19 cellular contexts compared by ENCODE assay signal in the genomic region with DNA sequence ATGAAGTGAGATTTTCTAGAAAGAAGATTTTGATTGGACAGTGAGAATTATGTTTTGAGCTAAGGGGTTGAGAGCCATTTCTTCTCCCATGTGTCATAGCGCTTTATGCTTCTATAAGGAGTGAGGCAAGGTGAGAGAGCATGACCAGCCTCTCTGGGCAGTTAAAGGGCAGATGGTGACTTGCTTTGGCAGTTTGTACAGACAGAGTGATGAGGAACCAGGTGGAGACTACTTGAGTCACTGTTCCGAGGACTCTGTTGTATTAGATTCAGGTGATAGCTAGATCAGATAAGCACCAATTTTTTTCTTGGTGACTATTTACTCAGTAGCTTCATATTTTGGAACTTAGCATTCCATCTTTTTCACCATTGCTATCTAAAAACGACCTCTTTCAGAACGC. TPM values are rescaled to one million over a fixed set of nuclear protein-coding genes. Genes with fewer than 3 reads are reported as not detected.
DNase-seq lines count a peak whose midpoint lies in the region; ATAC-seq and TF ChIP-seq lines count a peak whose summit lies in the region.
"Had no signal": no experiment of that assay in that cellular context is flagged by ENCODE, and none has a peak within 500 bp of the region (broad histone marks: within the 10 kb centered on the region; RNA-seq: fewer than 3 reads in every experiment).

No MANE protein-coding gene starts in this region.

- no peak for DNase-seq in IMR-90
- no peak for DNase-seq in coronary artery (ENCODE audit: low spot score)
- no peak for DNase-seq in activated CD8-positive, alpha-beta memory T cell treated with anti-CD3 and anti-CD28 coated beads, Interleukin-2, amount 10 ng/mL, durations not matched to agents 7 days and 5 days
- no peak for DNase-seq in GM13976 (ENCODE audit: low spot score)
- DNase-seq in KBM-7 = no peak
- DNase-seq: ACHN; activated naive CD4-positive, alpha-beta T cell treated with anti-CD3 and anti-CD28 coated beads for 36 hours; hypothalamus; left ventricle myocardium inferior; NCI-H1417 treated with DMSO at 0.1 percent for 48 hours; NCI-H446; right cardiac atrium had no signal

- H3K27ac ChIP-seq in 22Rv1 (peak overlapping the region; percentile 51), IMR-90 (ENCODE audit: insufficient read depth, low read length) (peak overlapping the region; percentile 63; the same call in 1 of the 2 replicates), coronary artery (peak overlapping the region; percentile 41 to 52), mesodermal cell (ENCODE audit: low read depth, low read length, severe bottlenecking) (no peak overlapping the region)
- H3K27ac ChIP-seq: left ventricle myocardium inferior had no signal

- peak overlapping the region; percentile 85 for H2BK5ac ChIP-seq in IMR-90 (ENCODE audit: low read depth, low read length, poor library complexity, severe bottlenecking)

- H3K4me1 ChIP-seq in IMR-90 (ENCODE audit: control insufficient read depth, insufficient read depth, low read length) = peaks cover 32% of the 10 kb centered on the region
- peaks cover 53% of the 10 kb centered on the region for H3K4me1 ChIP-seq in mesodermal cell (ENCODE audit: control insufficient read depth, insufficient read depth, low read length, poor library complexity, severe bottlenecking)

- TF ChIP-seq RAD21 in IMR-90 (IDR thresholded peaks at IDR 0.05; ENCODE audit: low read length) = no peak

- H3K36me3 ChIP-seq in IMR-90 (ENCODE audit: control insufficient read depth, insufficient read depth, low read length) (peaks cover 4% of the 10 kb centered on the region; the same call in 1 of the 2 replicates), mesodermal cell (ENCODE audit: control insufficient read depth, insufficient read depth, low read length) (peaks cover 25% of the 10 kb centered on the region)
- H3K36me3 ChIP-seq: HAP-1, left ventricle myocardium inferior had no signal

- TF ChIP-seq POLR2A in IMR-90 (IDR thresholded peaks at IDR 0.05; ENCODE audit: low read depth, low read length) = no peak

- H2AFZ ChIP-seq in IMR-90 (replicated peaks; ENCODE audit: low read length, poor library complexity) = no peak overlapping the region

- no peak overlapping the region; the same call in 1 of the 2 replicates for H2BK120ac ChIP-seq in IMR-90 (ENCODE audit: low read depth, low read length)

- in situ Hi-C loops in IMR-90 (cut with MboI; ENCODE audit: low sequenced_read_pairs) = no loop called here
- in situ Hi-C loops in GM13976 (cut with MboI; ENCODE audit: low sequenced_read_pairs, unreplicated experiment) = no loop called here
- in situ Hi-C loops in KBM-7 (cut with MboI; ENCODE audit: low pct_unique_long_range_greater_than_20kb, low sequenced_read_pairs) = loop anchor here (25.0 kb wide), 2 partner anchors 302 to 427 kb away; no protein-coding TSS in a partner anchor

- H3K18ac ChIP-seq in IMR-90 (ENCODE audit: low read depth, low read length) = peak overlapping the region; percentile 51; the same call in 1 of the 2 replicates

- H2AK5ac ChIP-seq in IMR-90 (ENCODE audit: low read depth, low read length) = peak overlapping the region; percentile 12

- H3K14ac ChIP-seq in IMR-90 (replicated peaks; ENCODE audit: low read depth, low read length) = peak overlapping the region; percentile 10; the same call in 1 of the 2 replicates

- H3K4me3 Mint-ChIP-seq in activated CD8-positive, alpha-beta memory T cell treated with anti-CD3 and anti-CD28 coated beads, Interleukin-2, amount 10 ng/mL, durations not matched to agents 7 days and 5 days = no peak overlapping the region
- H3K4me3 Mint-ChIP-seq: activated naive CD4-positive, alpha-beta T cell treated with anti-CD3 and anti-CD28 coated beads for 36 hours; central memory CD8-positive, alpha-beta T cell had no signal

- H3K23ac ChIP-seq in IMR-90 (ENCODE audit: low read depth, low read length) = peak overlapping the region; percentile 11

- H2AK9ac ChIP-seq in IMR-90 (replicated peaks; ENCODE audit: low read depth, low read length, poor library complexity) = no peak overlapping the region

- peak overlapping the region; percentile 83 for H3K4me2 ChIP-seq in IMR-90 (ENCODE audit: low read depth, low read length)

- peaks cover 21% of the 10 kb centered on the region for H3K4me1 Mint-ChIP-seq in activated CD8-positive, alpha-beta memory T cell treated with anti-CD3 and anti-CD28 coated beads, Interleukin-2, amount 10 ng/mL, durations not matched to agents 7 days and 5 days

- H3K9me3 ChIP-seq in IMR-90 (ENCODE audit: control insufficient read depth, insufficient read depth, low read length) = no peaks in the 10 kb centered on the region
- no peaks in the 10 kb centered on the region for H3K9me3 ChIP-seq in mesodermal cell (ENCODE audit: control insufficient read depth, low read length)
- H3K9me3 ChIP-seq: HAP-1, left ventricle myocardium inferior had no signal

- H2BK20ac ChIP-seq in IMR-90 (ENCODE audit: low read depth, low read length) = 0 out of 2 replicates have a peak overlapping the region, but pooled peaks have one; percentile 1

- no peak overlapping the region for H4K5ac ChIP-seq in IMR-90 (ENCODE audit: low read depth, low read length)

- TF ChIP-seq CTCF in 22Rv1 (IDR thresholded peaks at IDR 0.05) (no peak), IMR-90 (conservative IDR thresholded peaks at IDR 0.05; ENCODE audit: low read depth, low read length) (no peak), coronary artery (IDR thresholded peaks at IDR 0.05) (no peak), GM13976 (IDR thresholded peaks at IDR 0.05; ENCODE audit: borderline replicate concordance, control extremely low read depth, extremely low read depth, insufficient read depth, missing control alignments) (no peak)

- H2BK15ac ChIP-seq in IMR-90 (ENCODE audit: low read depth, low read length) = no peak overlapping the region

- H3K56ac ChIP-seq in IMR-90 (ENCODE audit: extremely low read depth, insufficient read depth, low read length) = no peak overlapping the region

- H3K27me3 ChIP-seq in IMR-90 (ENCODE audit: control insufficient read depth, insufficient read depth, low read length) = no peaks in the 10 kb centered on the region

- H3K4ac ChIP-seq in IMR-90 (ENCODE audit: low read depth, low read length) = no peak overlapping the region

- no peak overlapping the region for H3K27ac Mint-ChIP-seq in activated CD8-positive, alpha-beta memory T cell treated with anti-CD3 and anti-CD28 coated beads, Interleukin-2, amount 10 ng/mL, durations not matched to agents 7 days and 5 days
- H3K27ac Mint-ChIP-seq: activated naive CD4-positive, alpha-beta T cell treated with anti-CD3 and anti-CD28 coated beads for 36 hours; stimulated activated effector memory CD8-positive, alpha-beta T cell treated with anti-CD3 and anti-CD28 coated beads, Interleukin-12 subunit alpha, Interleukin-12 subunit beta, amount 100 ng/mL, for 72 hours had no signal

- H3K27me3 Mint-ChIP-seq in activated CD8-positive, alpha-beta memory T cell treated with anti-CD3 and anti-CD28 coated beads, Interleukin-2, amount 10 ng/mL, durations not matched to agents 7 days and 5 days = peaks cover 36% of the 10 kb centered on the region

- peak overlapping the region; percentile 53 for H3K9ac ChIP-seq in IMR-90 (ENCODE audit: low read depth, low read length)

- WGBS in IMR-90 (ENCODE audit: extremely low coverage in 2 of 2, insufficient read length in 1 of 2), 2 experiments = 80% methylated on average over 1 of the region's 4 CpGs; no CpG with 5 or more reads in 1 of the 2 experiments
- WGBS in mesodermal cell (ENCODE audit: insufficient coverage in 2 of 2), 2 experiments = 72 to 96% methylated on average over 2 of the region's 4 CpGs

- CTCF ChIA-PET in IMR-90 (lab: Yijun Ruan, JAX) = no interaction called here
- CTCF ChIA-PET in activated CD8-positive, alpha-beta memory T cell treated with anti-CD3 and anti-CD28 coated beads, Interleukin-2, amount 10 ng/mL, durations not matched to agents 7 days and 5 days (lab: Charles Lee) = no interaction called here

- H3K4me3 ChIP-seq in IMR-90 (ENCODE audit: insufficient read depth, low read depth, low read length) = peak overlapping the region; percentile 23; the same call in 1 of the 2 replicates
- H3K4me3 ChIP-seq in coronary artery = peak overlapping the region; percentile 97
- peak overlapping the region; percentile 93 for H3K4me3 ChIP-seq in mesodermal cell (ENCODE audit: extremely low read depth, insufficient read depth, low read length, poor library complexity, severe bottlenecking)
- H3K4me3 ChIP-seq: HAP-1, left ventricle myocardium inferior had no signal

- dilution Hi-C loops in IMR-90 (cut with HindIII; ENCODE audit: low sequenced_read_pairs, unreplicated experiment) = no loop called here

- H3K9me1 ChIP-seq in IMR-90 (ENCODE audit: insufficient read depth, low read length) = peaks cover 10% of the 10 kb centered on the region

- no TSS peak for BruUV-seq in IMR-90 (replicated peaks; lab: Mats Ljungman, UMichigan)

- no peaks in the 10 kb centered on the region for H3K9me3 Mint-ChIP-seq in activated CD8-positive, alpha-beta memory T cell treated with anti-CD3 and anti-CD28 coated beads, Interleukin-2, amount 10 ng/mL, durations not matched to agents 7 days and 5 days (ENCODE audit: low read depth)
- H3K9me3 Mint-ChIP-seq: activated naive CD4-positive, alpha-beta T cell treated with anti-CD3 and anti-CD28 coated beads for 36 hours; central memory CD8-positive, alpha-beta T cell; nephron; stimulated activated effector memory CD8-positive, alpha-beta T cell treated with anti-CD3 and anti-CD28 coated beads, Interleukin-12 subunit alpha, Interleukin-12 subunit beta, amount 100 ng/mL, for 72 hours had no signal

- POLR2A ChIA-PET in IMR-90 (lab: Charles Lee; ENCODE audit: unreplicated experiment) = no interaction called here

- ATAC-seq in IMR-90 (ENCODE audit: low read depth) = no peak
- no peak for ATAC-seq in GM19452 (IDR thresholded peaks at IDR 0.05; ENCODE audit: unreplicated experiment)
- no peak for ATAC-seq in activated CD8-positive, alpha-beta memory T cell treated with anti-CD3 and anti-CD28 coated beads, Interleukin-2, amount 10 ng/mL, durations not matched to agents 7 days and 5 days
- ATAC-seq: right cardiac atrium; stimulated activated effector memory CD8-positive, alpha-beta T cell treated with anti-CD3 and anti-CD28 coated beads, Interleukin-12 subunit alpha, Interleukin-12 subunit beta, amount 100 ng/mL, for 72 hours had no signal

- no peak overlapping the region for H4K91ac ChIP-seq in IMR-90 (ENCODE audit: insufficient read depth, low read depth, low read length)

- peaks cover 87% of the 10 kb centered on the region for H4K20me1 ChIP-seq in IMR-90 (ENCODE audit: insufficient read depth, low read length)

- no peaks in the 10 kb centered on the region for H3K36me3 Mint-ChIP-seq in activated CD8-positive, alpha-beta memory T cell treated with anti-CD3 and anti-CD28 coated beads, Interleukin-2, amount 10 ng/mL, durations not matched to agents 7 days and 5 days

- intact Hi-C loops in IMR-90 (cut with micrococcal nuclease) = no loop called here

- peaks cover 0 to 14% of the 10 kb centered on the region in 2 experiments; a peak in 3 of 4 replicates for H3K79me1 ChIP-seq in IMR-90 (ENCODE audit: low read depth in 1 of 2, low read length in 2 of 2)

- 0 out of 4 replicates have a peak overlapping the region, but pooled peaks of 1 of the 2 experiments have one; percentile 10 for H4K8ac ChIP-seq in IMR-90 (ENCODE audit: low read depth in 2 of 2, low read length in 2 of 2)

RNA-seq across cellular contexts. Expression of a gene that starts 4.5 kb away (rescaled TPM):
- total RNA-seq in IMR-90 (2012; rRNA removed) = 436 and 490 TPM in 2 replicates
- polyA plus RNA-seq in IMR-90 (2012; rRNA removed) = 285 and 316 TPM in 2 replicates
- polyA plus RNA-seq in IMR-90 (2012; cell fraction: cytosol; rRNA removed) = 203 and 263 TPM in 2 replicates
- polyA plus RNA-seq in IMR-90 (2012; cell fraction: nucleus; rRNA removed; ENCODE audit: low replicate concordance) = 109 and 133 TPM in 2 replicates
- polyA plus RNA-seq in mesodermal cell (2013, experiment 1 of 2) = 45.4 TPM
- polyA plus RNA-seq in mesodermal cell (2013, experiment 2 of 2) = 32.6 TPM
- 10 to 100 TPM; 12.6 to 17.6 TPM for total RNA-seq in activated CD8-positive, alpha-beta memory T cell treated with anti-CD3 and anti-CD28 coated beads, Interleukin-2, amount 10 ng/mL, durations not matched to agents 7 days and 5 days

Comparison
In these comparisons a context has a peak if more than half of its experiments do, and no peak if none do; other contexts are left out.
1. H3K4me3 ChIP-seq: peak in every context shown above with its lines; median percentile 97 in coronary artery; 93 in mesodermal cell; 23 in IMR-90.
2. RNA of a gene that starts 4.5 kb away (total RNA-seq): 436 to 490 TPM in IMR-90; 12.6 to 17.6 TPM in activated CD8-positive, alpha-beta memory T cell treated with anti-CD3 and anti-CD28 coated beads, Interleukin-2, amount 10 ng/mL, durations not matched to agents 7 days and 5 days; every median in the first group is over 10 times any median in the second.